In the genomic region with DNA sequence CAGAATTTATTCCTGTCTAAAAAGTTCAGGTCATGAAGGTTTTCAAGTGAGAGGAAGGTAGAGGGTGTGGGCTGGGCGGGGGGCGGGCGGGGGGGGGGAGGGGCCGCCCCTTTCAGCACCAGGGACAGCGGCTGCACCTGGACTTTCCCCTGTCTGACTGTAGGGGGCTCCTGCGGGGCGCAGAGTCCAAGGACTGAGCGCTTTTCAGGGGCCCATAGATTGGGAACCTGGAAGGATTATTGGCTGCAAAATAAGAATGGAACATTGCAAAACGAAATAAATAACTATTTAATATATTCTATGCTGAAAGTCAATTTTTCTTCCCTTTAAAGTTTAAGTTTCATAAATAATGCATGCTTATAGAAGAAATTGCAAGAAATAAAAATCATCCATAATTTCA, we compare ENCODE assay signal across 1 cellular context.
TF ChIP-seq lines count a peak whose summit lies in the region.

No MANE protein-coding gene starts in this region.

TF ChIP-seq in HepG2, 621 proteins besides CTCF, POLR2A, EP300 and RAD21 (continued from another document and continues in another):
- TF ChIP-seq, protein P1, sequence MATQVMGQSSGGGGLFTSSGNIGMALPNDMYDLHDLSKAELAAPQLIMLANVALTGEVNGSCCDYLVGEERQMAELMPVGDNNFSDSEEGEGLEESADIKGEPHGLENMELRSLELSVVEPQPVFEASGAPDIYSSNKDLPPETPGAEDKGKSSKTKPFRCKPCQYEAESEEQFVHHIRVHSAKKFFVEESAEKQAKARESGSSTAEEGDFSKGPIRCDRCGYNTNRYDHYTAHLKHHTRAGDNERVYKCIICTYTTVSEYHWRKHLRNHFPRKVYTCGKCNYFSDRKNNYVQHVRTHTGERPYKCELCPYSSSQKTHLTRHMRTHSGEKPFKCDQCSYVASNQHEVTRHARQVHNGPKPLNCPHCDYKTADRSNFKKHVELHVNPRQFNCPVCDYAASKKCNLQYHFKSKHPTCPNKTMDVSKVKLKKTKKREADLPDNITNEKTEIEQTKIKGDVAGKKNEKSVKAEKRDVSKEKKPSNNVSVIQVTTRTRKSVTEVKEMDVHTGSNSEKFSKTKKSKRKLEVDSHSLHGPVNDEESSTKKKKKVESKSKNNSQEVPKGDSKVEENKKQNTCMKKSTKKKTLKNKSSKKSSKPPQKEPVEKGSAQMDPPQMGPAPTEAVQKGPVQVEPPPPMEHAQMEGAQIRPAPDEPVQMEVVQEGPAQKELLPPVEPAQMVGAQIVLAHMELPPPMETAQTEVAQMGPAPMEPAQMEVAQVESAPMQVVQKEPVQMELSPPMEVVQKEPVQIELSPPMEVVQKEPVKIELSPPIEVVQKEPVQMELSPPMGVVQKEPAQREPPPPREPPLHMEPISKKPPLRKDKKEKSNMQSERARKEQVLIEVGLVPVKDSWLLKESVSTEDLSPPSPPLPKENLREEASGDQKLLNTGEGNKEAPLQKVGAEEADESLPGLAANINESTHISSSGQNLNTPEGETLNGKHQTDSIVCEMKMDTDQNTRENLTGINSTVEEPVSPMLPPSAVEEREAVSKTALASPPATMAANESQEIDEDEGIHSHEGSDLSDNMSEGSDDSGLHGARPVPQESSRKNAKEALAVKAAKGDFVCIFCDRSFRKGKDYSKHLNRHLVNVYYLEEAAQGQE (IDR thresholded peaks at IDR 0.05; ENCODE audit: borderline replicate concordance in 1 of 2, low read depth in 1 of 2, low read length in 2 of 2): peak; percentile 61 to 94
- TF ChIP-seq ZNF44 (CRISPR knock-in tag; IDR thresholded peaks at IDR 0.05) (no peak), ZNF263 (CRISPR knock-in tag; IDR thresholded peaks at IDR 0.05) (peak; percentile 58; the same call in 1 of the 2 replicates), KDM4B (CRISPR knock-in tag; IDR thresholded peaks at IDR 0.05) (peak; percentile 91; the same call in 1 of the 2 replicates), BCL6 (CRISPR knock-in tag; IDR thresholded peaks at IDR 0.05) (peak; percentile 46; the same call in 1 of the 2 replicates), MAF1 (CRISPR knock-in tag; IDR thresholded peaks at IDR 0.05; ENCODE audit: borderline replicate concordance) (peak; percentile 60; the same call in 1 of the 2 replicates), MED8 (CRISPR knock-in tag; IDR thresholded peaks at IDR 0.05; ENCODE audit: insufficient replicate concordance) (no peak), RXRB (CRISPR knock-in tag; IDR thresholded peaks at IDR 0.05; ENCODE audit: borderline replicate concordance) (peak; percentile 52; the same call in 1 of the 2 replicates), PRPF4 (IDR thresholded peaks at IDR 0.05; ENCODE audit: low read depth, low read length, poor library complexity, severe bottlenecking) (no peak), ISX (CRISPR knock-in tag; conservative IDR thresholded peaks at IDR 0.05) (peak; percentile 97), ZNF335 (CRISPR knock-in tag; IDR thresholded peaks at IDR 0.05) (0 out of 2 replicates have a peak, but pooled peaks have one; percentile 60), SMC3 (IDR thresholded peaks at IDR 0.05; ENCODE audit: low read length) (peak; percentile 58), HNF4G (IDR thresholded peaks at IDR 0.05; ENCODE audit: borderline replicate concordance, low read depth, low read length) (peak; percentile 26; the same call in 1 of the 2 replicates), HNF4G (CRISPR knock-in tag; IDR thresholded peaks at IDR 0.05; ENCODE audit: borderline replicate concordance, low read depth) (no peak), GZF1 (CRISPR knock-in tag; IDR thresholded peaks at IDR 0.05) (no peak), SP1 (IDR thresholded peaks at IDR 0.05) (no peak), SP1 (CRISPR knock-in tag; IDR thresholded peaks at IDR 0.05) (peak; percentile 63; the same call in 1 of the 2 replicates), BRCA1 (CRISPR knock-in tag; IDR thresholded peaks at IDR 0.05) (peak; percentile 90; the same call in 1 of the 2 replicates), ZNF124 (CRISPR knock-in tag; IDR thresholded peaks at IDR 0.05) (peak; percentile 70; the same call in 1 of the 2 replicates), ETV6 (CRISPR knock-in tag; conservative IDR thresholded peaks at IDR 0.05) (0 out of 2 replicates have a peak, but pooled peaks have one; percentile 41), SALL1 (CRISPR knock-in tag; IDR thresholded peaks at IDR 0.05) (peak; percentile 75), ZBTB1 (CRISPR knock-in tag; IDR thresholded peaks at IDR 0.05; ENCODE audit: borderline replicate concordance) (no peak), ZNF766 (CRISPR knock-in tag; IDR thresholded peaks at IDR 0.05; ENCODE audit: borderline replicate concordance) (0 out of 2 replicates have a peak, but pooled peaks have one; percentile 73), STAG1 (CRISPR knock-in tag; IDR thresholded peaks at IDR 0.05) (peak; percentile 75), THAP11 (CRISPR knock-in tag; IDR thresholded peaks at IDR 0.05) (0 out of 2 replicates have a peak, but pooled peaks have one; percentile 32), FOXA3 (CRISPR knock-in tag; IDR thresholded peaks at IDR 0.05) (0 out of 2 replicates have a peak, but pooled peaks have one; percentile 32), KDM2A (CRISPR knock-in tag; IDR thresholded peaks at IDR 0.05; ENCODE audit: borderline replicate concordance, low read depth) (peak; percentile 61; the same call in 1 of the 2 replicates), ZSCAN30 (CRISPR knock-in tag; IDR thresholded peaks at IDR 0.05) (no peak), SALL2 (CRISPR knock-in tag; IDR thresholded peaks at IDR 0.05) (0 out of 2 replicates have a peak, but pooled peaks have one; percentile 54), SAP130 (CRISPR knock-in tag; IDR thresholded peaks at IDR 0.05; ENCODE audit: low read depth) (peak; percentile 34; the same call in 1 of the 2 replicates), NFKBIZ (CRISPR knock-in tag; IDR thresholded peaks at IDR 0.05) (0 out of 2 replicates have a peak, but pooled peaks have one; percentile 48), ELF3 (CRISPR knock-in tag; IDR thresholded peaks at IDR 0.05) (peak; percentile 53; the same call in 1 of the 2 replicates)
- TF ChIP-seq, protein P2, sequence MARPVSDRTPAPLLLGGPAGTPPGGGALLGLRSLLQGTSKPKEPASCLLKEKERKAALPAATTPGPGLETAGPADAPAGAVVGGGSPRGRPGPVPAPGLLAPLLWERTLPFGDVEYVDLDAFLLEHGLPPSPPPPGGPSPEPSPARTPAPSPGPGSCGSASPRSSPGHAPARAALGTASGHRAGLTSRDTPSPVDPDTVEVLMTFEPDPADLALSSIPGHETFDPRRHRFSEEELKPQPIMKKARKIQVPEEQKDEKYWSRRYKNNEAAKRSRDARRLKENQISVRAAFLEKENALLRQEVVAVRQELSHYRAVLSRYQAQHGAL (CRISPR knock-in tag; IDR thresholded peaks at IDR 0.05; ENCODE audit: not compliant biosample characterization): peak; percentile 82
- TF ChIP-seq, protein P3, sequence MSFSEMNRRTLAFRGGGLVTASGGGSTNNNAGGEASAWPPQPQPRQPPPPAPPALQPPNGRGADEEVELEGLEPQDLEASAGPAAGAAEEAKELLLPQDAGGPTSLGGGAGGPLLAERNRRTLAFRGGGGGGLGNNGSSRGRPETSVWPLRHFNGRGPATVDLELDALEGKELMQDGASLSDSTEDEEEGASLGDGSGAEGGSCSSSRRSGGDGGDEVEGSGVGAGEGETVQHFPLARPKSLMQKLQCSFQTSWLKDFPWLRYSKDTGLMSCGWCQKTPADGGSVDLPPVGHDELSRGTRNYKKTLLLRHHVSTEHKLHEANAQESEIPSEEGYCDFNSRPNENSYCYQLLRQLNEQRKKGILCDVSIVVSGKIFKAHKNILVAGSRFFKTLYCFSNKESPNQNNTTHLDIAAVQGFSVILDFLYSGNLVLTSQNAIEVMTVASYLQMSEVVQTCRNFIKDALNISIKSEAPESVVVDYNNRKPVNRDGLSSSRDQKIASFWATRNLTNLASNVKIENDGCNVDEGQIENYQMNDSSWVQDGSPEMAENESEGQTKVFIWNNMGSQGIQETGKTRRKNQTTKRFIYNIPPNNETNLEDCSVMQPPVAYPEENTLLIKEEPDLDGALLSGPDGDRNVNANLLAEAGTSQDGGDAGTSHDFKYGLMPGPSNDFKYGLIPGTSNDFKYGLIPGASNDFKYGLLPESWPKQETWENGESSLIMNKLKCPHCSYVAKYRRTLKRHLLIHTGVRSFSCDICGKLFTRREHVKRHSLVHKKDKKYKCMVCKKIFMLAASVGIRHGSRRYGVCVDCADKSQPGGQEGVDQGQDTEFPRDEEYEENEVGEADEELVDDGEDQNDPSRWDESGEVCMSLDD (CRISPR knock-in tag; IDR thresholded peaks at IDR 0.05; ENCODE audit: borderline replicate concordance): peak; percentile 69
- TF ChIP-seq, protein P4, sequence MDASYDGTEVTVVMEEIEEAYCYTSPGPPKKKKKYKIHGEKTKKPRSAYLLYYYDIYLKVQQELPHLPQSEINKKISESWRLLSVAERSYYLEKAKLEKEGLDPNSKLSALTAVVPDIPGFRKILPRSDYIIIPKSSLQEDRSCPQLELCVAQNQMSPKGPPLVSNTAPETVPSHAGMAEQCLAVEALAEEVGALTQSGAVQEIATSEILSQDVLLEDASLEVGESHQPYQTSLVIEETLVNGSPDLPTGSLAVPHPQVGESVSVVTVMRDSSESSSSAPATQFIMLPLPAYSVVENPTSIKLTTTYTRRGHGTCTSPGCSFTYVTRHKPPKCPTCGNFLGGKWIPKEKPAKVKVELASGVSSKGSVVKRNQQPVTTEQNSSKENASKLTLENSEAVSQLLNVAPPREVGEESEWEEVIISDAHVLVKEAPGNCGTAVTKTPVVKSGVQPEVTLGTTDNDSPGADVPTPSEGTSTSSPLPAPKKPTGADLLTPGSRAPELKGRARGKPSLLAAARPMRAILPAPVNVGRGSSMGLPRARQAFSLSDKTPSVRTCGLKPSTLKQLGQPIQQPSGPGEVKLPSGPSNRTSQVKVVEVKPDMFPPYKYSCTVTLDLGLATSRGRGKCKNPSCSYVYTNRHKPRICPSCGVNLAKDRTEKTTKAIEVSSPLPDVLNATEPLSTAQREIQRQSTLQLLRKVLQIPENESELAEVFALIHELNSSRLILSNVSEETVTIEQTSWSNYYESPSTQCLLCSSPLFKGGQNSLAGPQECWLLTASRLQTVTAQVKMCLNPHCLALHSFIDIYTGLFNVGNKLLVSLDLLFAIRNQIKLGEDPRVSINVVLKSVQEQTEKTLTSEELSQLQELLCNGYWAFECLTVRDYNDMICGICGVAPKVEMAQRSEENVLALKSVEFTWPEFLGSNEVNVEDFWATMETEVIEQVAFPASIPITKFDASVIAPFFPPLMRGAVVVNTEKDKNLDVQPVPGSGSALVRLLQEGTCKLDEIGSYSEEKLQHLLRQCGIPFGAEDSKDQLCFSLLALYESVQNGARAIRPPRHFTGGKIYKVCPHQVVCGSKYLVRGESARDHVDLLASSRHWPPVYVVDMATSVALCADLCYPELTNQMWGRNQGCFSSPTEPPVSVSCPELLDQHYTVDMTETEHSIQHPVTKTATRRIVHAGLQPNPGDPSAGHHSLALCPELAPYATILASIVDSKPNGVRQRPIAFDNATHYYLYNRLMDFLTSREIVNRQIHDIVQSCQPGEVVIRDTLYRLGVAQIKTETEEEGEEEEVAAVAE (CRISPR knock-in tag; IDR thresholded peaks at IDR 0.05; ENCODE audit: borderline replicate concordance): peak; percentile 77; the same call in 1 of the 2 replicates
- TF ChIP-seq, protein P5, sequence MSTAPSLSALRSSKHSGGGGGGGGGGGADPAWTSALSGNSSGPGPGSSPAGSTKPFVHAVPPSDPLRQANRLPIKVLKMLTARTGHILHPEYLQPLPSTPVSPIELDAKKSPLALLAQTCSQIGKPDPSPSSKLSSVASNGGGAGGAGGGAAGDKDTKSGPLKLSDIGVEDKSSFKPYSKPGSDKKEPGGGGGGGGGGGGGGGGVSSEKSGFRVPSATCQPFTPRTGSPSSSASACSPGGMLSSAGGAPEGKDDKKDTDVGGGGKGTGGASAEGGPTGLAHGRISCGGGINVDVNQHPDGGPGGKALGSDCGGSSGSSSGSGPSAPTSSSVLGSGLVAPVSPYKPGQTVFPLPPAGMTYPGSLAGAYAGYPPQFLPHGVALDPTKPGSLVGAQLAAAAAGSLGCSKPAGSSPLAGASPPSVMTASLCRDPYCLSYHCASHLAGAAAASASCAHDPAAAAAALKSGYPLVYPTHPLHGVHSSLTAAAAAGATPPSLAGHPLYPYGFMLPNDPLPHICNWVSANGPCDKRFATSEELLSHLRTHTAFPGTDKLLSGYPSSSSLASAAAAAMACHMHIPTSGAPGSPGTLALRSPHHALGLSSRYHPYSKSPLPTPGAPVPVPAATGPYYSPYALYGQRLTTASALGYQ (CRISPR knock-in tag; IDR thresholded peaks at IDR 0.05): peak; percentile 40; the same call in 1 of the 2 replicates
- TF ChIP-seq, protein P6, sequence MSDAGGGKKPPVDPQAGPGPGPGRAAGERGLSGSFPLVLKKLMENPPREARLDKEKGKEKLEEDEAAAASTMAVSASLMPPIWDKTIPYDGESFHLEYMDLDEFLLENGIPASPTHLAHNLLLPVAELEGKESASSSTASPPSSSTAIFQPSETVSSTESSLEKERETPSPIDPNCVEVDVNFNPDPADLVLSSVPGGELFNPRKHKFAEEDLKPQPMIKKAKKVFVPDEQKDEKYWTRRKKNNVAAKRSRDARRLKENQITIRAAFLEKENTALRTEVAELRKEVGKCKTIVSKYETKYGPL (CRISPR knock-in tag; IDR thresholded peaks at IDR 0.05): peak; percentile 78
- TF ChIP-seq, protein P7, sequence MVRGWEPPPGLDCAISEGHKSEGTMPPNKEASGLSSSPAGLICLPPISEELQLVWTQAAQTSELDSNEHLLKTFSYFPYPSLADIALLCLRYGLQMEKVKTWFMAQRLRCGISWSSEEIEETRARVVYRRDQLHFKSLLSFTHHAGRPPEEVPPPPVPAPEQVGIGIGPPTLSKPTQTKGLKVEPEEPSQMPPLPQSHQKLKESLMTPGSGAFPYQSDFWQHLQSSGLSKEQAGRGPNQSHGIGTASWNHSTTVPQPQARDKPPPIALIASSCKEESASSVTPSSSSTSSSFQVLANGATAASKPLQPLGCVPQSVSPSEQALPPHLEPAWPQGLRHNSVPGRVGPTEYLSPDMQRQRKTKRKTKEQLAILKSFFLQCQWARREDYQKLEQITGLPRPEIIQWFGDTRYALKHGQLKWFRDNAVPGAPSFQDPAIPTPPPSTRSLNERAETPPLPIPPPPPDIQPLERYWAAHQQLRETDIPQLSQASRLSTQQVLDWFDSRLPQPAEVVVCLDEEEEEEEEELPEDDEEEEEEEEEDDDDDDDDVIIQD (CRISPR knock-in tag; IDR thresholded peaks at IDR 0.05; ENCODE audit: low read depth): no peak
- TF ChIP-seq, protein P8, sequence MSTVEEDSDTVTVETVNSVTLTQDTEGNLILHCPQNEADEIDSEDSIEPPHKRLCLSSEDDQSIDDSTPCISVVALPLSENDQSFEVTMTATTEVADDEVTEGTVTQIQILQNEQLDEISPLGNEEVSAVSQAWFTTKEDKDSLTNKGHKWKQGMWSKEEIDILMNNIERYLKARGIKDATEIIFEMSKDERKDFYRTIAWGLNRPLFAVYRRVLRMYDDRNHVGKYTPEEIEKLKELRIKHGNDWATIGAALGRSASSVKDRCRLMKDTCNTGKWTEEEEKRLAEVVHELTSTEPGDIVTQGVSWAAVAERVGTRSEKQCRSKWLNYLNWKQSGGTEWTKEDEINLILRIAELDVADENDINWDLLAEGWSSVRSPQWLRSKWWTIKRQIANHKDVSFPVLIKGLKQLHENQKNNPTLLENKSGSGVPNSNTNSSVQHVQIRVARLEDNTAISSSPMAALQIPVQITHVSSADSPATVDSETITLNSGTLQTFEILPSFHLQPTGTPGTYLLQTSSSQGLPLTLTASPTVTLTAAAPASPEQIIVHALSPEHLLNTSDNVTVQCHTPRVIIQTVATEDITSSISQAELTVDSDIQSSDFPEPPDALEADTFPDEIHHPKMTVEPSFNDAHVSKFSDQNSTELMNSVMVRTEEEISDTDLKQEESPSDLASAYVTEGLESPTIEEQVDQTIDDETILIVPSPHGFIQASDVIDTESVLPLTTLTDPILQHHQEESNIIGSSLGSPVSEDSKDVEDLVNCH (CRISPR knock-in tag; IDR thresholded peaks at IDR 0.05): no peak
